In the genomic region with DNA sequence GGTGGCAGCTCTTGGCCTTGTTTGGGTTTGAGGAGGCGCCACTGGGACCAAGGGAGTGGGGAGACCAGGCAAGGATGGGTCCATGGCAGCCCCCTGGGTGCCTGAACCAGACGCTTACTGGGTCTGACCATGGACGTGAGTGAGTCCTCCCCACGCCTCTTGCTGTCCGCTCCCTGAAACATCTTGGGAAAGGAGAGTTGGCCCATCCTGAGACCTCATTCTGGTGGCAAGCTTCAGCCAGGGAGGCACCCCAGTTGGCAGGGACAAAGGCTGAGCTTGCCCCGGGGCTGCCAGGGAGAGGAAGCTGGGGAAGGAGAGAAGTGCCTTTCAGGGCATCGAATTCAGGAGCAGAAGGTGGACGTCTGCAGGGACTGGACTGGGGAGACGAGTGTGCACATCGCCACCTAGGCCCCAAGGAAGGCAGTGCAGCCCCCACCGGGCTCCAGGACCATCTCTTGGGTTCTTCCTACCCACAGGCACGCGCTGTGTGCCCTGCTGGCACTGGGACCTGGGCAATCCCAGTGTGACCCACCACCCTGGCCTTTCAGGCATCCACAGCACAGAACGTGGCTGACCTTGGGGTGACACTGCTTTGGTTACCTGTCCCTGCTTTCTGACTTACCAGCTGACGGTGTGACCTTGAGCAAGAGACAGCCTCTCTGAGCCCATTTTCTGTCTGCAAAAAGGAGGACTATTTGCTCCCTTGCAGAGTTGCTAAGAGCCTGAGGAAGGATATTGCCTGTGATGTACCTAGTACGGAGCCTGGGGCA, we compare ENCODE assay signal across 8 cellular contexts.
DNase-seq lines count a peak whose midpoint lies in the region; ATAC-seq lines count a peak whose summit lies in the region.

No MANE protein-coding gene starts in this region.

- peak; percentile 38 for ATAC-seq in stimulated activated naive CD8-positive, alpha-beta T cell treated with anti-CD3 and anti-CD28 coated beads, Interleukin-15, Interleukin-2, amounts not matched to agents 100 U/mL and 50 U/mL, for 24 hours

- DNase-seq in DMS 273 (lab: John Stamatoyannopoulos, UW; ENCODE audit: unreplicated experiment) (peak; percentile 81), DMS 273 treated with DMSO at 0.1 percent for 48 hours (lab: John Stamatoyannopoulos, UW) (no peak), NCI-H1694 (lab: John Stamatoyannopoulos, UW) (peak; percentile 32), medulla oblongata (ENCODE audit: extremely low spot score) (peak; percentile 28), dedifferentiated amniotic fluid mesenchymal stem cell (ENCODE audit: extremely low spot score) (no peak)
- DNase-seq in activated CD4-positive, alpha-beta T cell treated with anti-CD3 and anti-CD28 coated beads for 24 hours (ENCODE audit: low read depth in 2 of 2), result peak; percentile 26 to 32
- DNase-seq in effector CD4-positive, alpha-beta T cell, result peak; percentile 10
- DNase-seq in stimulated activated naive CD8-positive, alpha-beta T cell treated with anti-CD3 and anti-CD28 coated beads, Interleukin-15, Interleukin-2, amounts not matched to agents 100 U/mL and 50 U/mL, for 24 hours, result peak; percentile 61

Comparison
In these comparisons a context has a peak if more than half of its experiments do, and no peak if none do; other contexts are left out.
1. DNase-seq: peak in DMS 273 (single experiment), NCI-H1694 (single experiment), activated CD4-positive, alpha-beta T cell treated with anti-CD3 and anti-CD28 coated beads for 24 hours (2 of 2), effector CD4-positive, alpha-beta T cell (single experiment), medulla oblongata (single experiment) and stimulated activated naive CD8-positive, alpha-beta T cell treated with anti-CD3 and anti-CD28 coated beads, Interleukin-15, Interleukin-2, amounts not matched to agents 100 U/mL and 50 U/mL, for 24 hours (single experiment); none in DMS 273 treated with DMSO at 0.1 percent for 48 hours (single experiment) and dedifferentiated amniotic fluid mesenchymal stem cell (single experiment).